Comparison of ENCODE assay signal across 7 cellular contexts in genomic region chr1:12556368-12556930, GRCh38.
DNase-seq lines count a peak whose midpoint lies in the region; ATAC-seq and TF ChIP-seq lines count a peak whose summit lies in the region.

No MANE protein-coding gene starts in this region.

- ATAC-seq in HG03460 (IDR thresholded peaks at IDR 0.05; ENCODE audit: unreplicated experiment) = no peak
- no peak for ATAC-seq in naive thymus-derived CD8-positive, alpha-beta T cell

- no peaks in the 10 kb centered on the region for H3K79me1 ChIP-seq in mesenchymal stem cell (replicated peaks; ENCODE audit: low read length, poor library complexity, severe bottlenecking)

- H4K8ac ChIP-seq in mesenchymal stem cell (ENCODE audit: low read length) = no peak overlapping the region

- no peak overlapping the region for H2BK12ac ChIP-seq in mesenchymal stem cell (ENCODE audit: low read length in 2 of 2)

- H2BK15ac ChIP-seq in mesenchymal stem cell (ENCODE audit: low read depth, poor library complexity, severe bottlenecking) = no peak overlapping the region

- peak overlapping the region; percentile 54 for H2AK5ac ChIP-seq in mesenchymal stem cell (ENCODE audit: low read length, severe bottlenecking)

- no peak overlapping the region for H3K23ac ChIP-seq in mesenchymal stem cell (ENCODE audit: low read length in 2 of 2)

- no peaks in the 10 kb centered on the region for H3K27me3 ChIP-seq in MG63
- H3K27me3 ChIP-seq in colonic mucosa = no peaks in the 10 kb centered on the region
- H3K27me3 ChIP-seq in mesenchymal stem cell (ENCODE audit: control insufficient read depth in 1 of 2, insufficient read depth in 1 of 2, low read length in 2 of 2) = peaks cover 0 to 3% of the 10 kb centered on the region in 2 experiments
- no peaks in the 10 kb centered on the region for H3K27me3 ChIP-seq in tibial nerve

- H4K91ac ChIP-seq in mesenchymal stem cell (ENCODE audit: low read length) = no peak overlapping the region

- H3K27ac ChIP-seq in colonic mucosa (peak overlapping the region; percentile 63), mesenchymal stem cell (ENCODE audit: low read length, poor library complexity, severe bottlenecking) (peak overlapping the region; percentile 82), tibial nerve (peak overlapping the region; percentile 78 to 95 (median 86))

- no peaks in the 10 kb centered on the region for H3K27me3 Mint-ChIP-seq in naive thymus-derived CD8-positive, alpha-beta T cell

- no peak overlapping the region for H2AFZ ChIP-seq in mesenchymal stem cell (ENCODE audit: low read depth, low read length)

- H2BK5ac ChIP-seq in mesenchymal stem cell (ENCODE audit: low read depth, low read length, poor library complexity, severe bottlenecking) = peak overlapping the region; percentile 77

- TF ChIP-seq EP300 in tibial nerve (IDR thresholded peaks at IDR 0.05) = peak; percentile 93 to 98

- intact Hi-C loops in colonic mucosa (cut with DNase I) = no loop called here

- DNase-seq in MG63 (peak; percentile 86), colonic mucosa (no peak), mesenchymal stem cell (peak; percentile 83), tibial nerve (ENCODE audit: low spot score in 2 of 2) (peak; percentile 56 to 75), HuH-7 (ENCODE audit: low spot score) (no peak)
- no peak for DNase-seq in naive thymus-derived CD8-positive, alpha-beta T cell

- H3K36me3 Mint-ChIP-seq in naive thymus-derived CD8-positive, alpha-beta T cell = no peaks in the 10 kb centered on the region

- peak overlapping the region in 1 of 10 donors; percentile 47 for H3K27ac Mint-ChIP-seq in naive thymus-derived CD8-positive, alpha-beta T cell

- POLR2A ChIA-PET in naive thymus-derived CD8-positive, alpha-beta T cell (lab: Charles Lee) = no interaction called here

- TF ChIP-seq POLR2A in tibial nerve (IDR thresholded peaks at IDR 0.05) = peak in 1 of 2 donors; percentile 40

- H3K9me3 Mint-ChIP-seq in naive thymus-derived CD8-positive, alpha-beta T cell = peaks cover 0 to 4% (median 0%) of the 10 kb centered on the region in 9 donors

- H2BK120ac ChIP-seq in mesenchymal stem cell (ENCODE audit: low read depth, low read length) = no peak overlapping the region

- H3K4ac ChIP-seq in mesenchymal stem cell (ENCODE audit: low read depth in 1 of 2, low read length in 2 of 2) = no peak overlapping the region

- WGBS in mesenchymal stem cell = 49% methylated on average over 9 of the region's 9 CpGs
- WGBS in tibial nerve, 2 donors = 10 to 19% methylated on average over 8 to 9 of the region's 9 CpGs

- H3K4me2 ChIP-seq in mesenchymal stem cell (ENCODE audit: low read length, poor library complexity, severe bottlenecking) = peak overlapping the region; percentile 42

- H3K18ac ChIP-seq in mesenchymal stem cell (ENCODE audit: low read depth in 1 of 2, low read length in 2 of 2) = no peak overlapping the region

- H3K4me1 ChIP-seq in colonic mucosa = no peaks in the 10 kb centered on the region
- peaks cover 27% of the 10 kb centered on the region for H3K4me1 ChIP-seq in mesenchymal stem cell (ENCODE audit: control insufficient read depth, insufficient read depth, low read depth, low read length)
- H3K4me1 ChIP-seq in tibial nerve = peaks cover 0 to 89% (median 44%) of the 10 kb centered on the region in 4 donors

- H3K9me3 ChIP-seq in MG63 (no peaks in the 10 kb centered on the region), colonic mucosa (no peaks in the 10 kb centered on the region), mesenchymal stem cell (ENCODE audit: control insufficient read depth, low read length) (no peaks in the 10 kb centered on the region), tibial nerve (no peaks in the 10 kb centered on the region)

- H3K36me3 ChIP-seq in MG63 (no peaks in the 10 kb centered on the region), colonic mucosa (no peaks in the 10 kb centered on the region), mesenchymal stem cell (ENCODE audit: control insufficient read depth in 1 of 2, insufficient read depth in 2 of 2, low read depth in 1 of 2, low read length in 2 of 2) (no peaks in the 10 kb centered on the region), tibial nerve (no peaks in the 10 kb centered on the region)

- no peak overlapping the region for H3K14ac ChIP-seq in mesenchymal stem cell (ENCODE audit: low read length in 2 of 2)

- H3K4me1 Mint-ChIP-seq in naive thymus-derived CD8-positive, alpha-beta T cell = peaks cover 0 to 3% (median 0%) of the 10 kb centered on the region in 4 donors

- H3K4me3 Mint-ChIP-seq in naive thymus-derived CD8-positive, alpha-beta T cell = no peak overlapping the region

- TF ChIP-seq CTCF in colonic mucosa (IDR thresholded peaks at IDR 0.05) (no peak), tibial nerve (IDR thresholded peaks at IDR 0.05) (no peak)

- H3K4me3 ChIP-seq in MG63 (no peak overlapping the region), colonic mucosa (no peak overlapping the region), mesenchymal stem cell (ENCODE audit: insufficient read depth in 1 of 2, low read depth in 1 of 2, low read length in 2 of 2) (no peak overlapping the region), tibial nerve (no peak overlapping the region)

- H3K9ac ChIP-seq in colonic mucosa (ENCODE audit: low read depth in 2 of 2, low read length in 2 of 2) = no peak overlapping the region
- H3K9ac ChIP-seq in mesenchymal stem cell (ENCODE audit: low read length) = peak overlapping the region; percentile 15

Comparison
In these comparisons a context has a peak if more than half of its experiments do, and no peak if none do; other contexts are left out.
1. DNase-seq: peak in MG63 (single experiment), mesenchymal stem cell (single experiment) and tibial nerve (2 of 2); none in colonic mucosa (single experiment), HuH-7 (single experiment) and naive thymus-derived CD8-positive, alpha-beta T cell (0 of 10).
2. Peak in every context shown above with its lines, with median percentiles within 50 percentile points of each other: H3K27ac ChIP-seq.